ENCODE assay signal across 1 cellular context in the genomic region with DNA sequence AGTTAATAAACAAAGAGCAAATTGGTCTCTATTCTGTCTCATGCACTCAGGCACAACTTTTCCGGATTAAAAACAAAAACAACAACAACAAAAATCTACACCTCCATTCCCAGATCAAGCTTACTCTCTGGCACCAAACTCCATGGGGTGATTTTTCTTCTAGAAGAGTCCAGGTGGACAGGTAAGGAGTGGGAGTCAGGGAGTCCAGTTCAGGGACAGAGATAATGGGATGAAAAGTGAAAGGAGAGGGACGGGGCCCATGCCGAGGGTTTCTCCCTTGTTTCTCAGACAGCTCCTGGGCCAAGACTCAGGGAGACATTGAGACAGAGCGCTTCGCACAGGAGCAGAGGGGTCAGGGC.
TF ChIP-seq lines count a peak whose summit lies in the region.

No MANE protein-coding gene starts in this region.

TF ChIP-seq in HepG2, 621 proteins besides CTCF, POLR2A, EP300 and RAD21 (continued from another document):
- TF ChIP-seq, protein P1, sequence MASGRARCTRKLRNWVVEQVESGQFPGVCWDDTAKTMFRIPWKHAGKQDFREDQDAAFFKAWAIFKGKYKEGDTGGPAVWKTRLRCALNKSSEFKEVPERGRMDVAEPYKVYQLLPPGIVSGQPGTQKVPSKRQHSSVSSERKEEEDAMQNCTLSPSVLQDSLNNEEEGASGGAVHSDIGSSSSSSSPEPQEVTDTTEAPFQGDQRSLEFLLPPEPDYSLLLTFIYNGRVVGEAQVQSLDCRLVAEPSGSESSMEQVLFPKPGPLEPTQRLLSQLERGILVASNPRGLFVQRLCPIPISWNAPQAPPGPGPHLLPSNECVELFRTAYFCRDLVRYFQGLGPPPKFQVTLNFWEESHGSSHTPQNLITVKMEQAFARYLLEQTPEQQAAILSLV (CRISPR knock-in tag; IDR thresholded peaks at IDR 0.05; ENCODE audit: borderline replicate concordance), result no peak
TF ChIP-seq in HepG2: peak in this region for 1.
